ENCODE assay signal across 21 cellular contexts in genomic region chr12:34300376-34301250, GRCh38.
"Had no signal": no experiment of that assay in that cellular context is flagged by ENCODE, and none has a peak within 500 bp of the region (broad histone marks: within the 10 kb centered on the region; RNA-seq: fewer than 3 reads in every experiment).

No MANE protein-coding gene starts in this region.

- H3K36me3 ChIP-seq: cardiac muscle cell, colonic mucosa, left lung, neural progenitor cell, ovary, right lobe of liver had no signal

- H3K36me3 Mint-ChIP-seq: neural progenitor cell, type B pancreatic cell had no signal

- H3K4me1 Mint-ChIP-seq: endodermal cell, neural progenitor cell had no signal

- H3K4me3 ChIP-seq: cardiac muscle cell, colonic mucosa, left lung, neural progenitor cell, ovary, right lobe of liver, skin epidermis had no signal

- H3K9me3 ChIP-seq: colonic mucosa, right lobe of liver had no signal

- DNase-seq: cerebellar nuclear complex; colonic mucosa; effector CD4-positive, alpha-beta T cell; endodermal cell; erythroblast; foreskin keratinocyte; head of caudate nucleus; hippocampal formation; mammary epithelial cell; nucleus accumbens; ovary; stimulated activated CD4-positive, alpha-beta T cell treated with anti-CD3 and anti-CD28 coated beads, Interleukin-2, amount 100 ng/mL, for 48 hours; stimulated activated naive CD4-positive, alpha-beta T cell treated with Interleukin-2 at 50 U/mL for 16 hours had no signal

- H3K27ac ChIP-seq: cardiac muscle cell, colonic mucosa, foreskin keratinocyte, left lung, neural progenitor cell, ovary, right lobe of liver, skin epidermis had no signal

- H3K27me3 ChIP-seq: cardiac muscle cell, colonic mucosa, foreskin keratinocyte, left lung, neural progenitor cell, ovary, right lobe of liver had no signal

- H3K27ac Mint-ChIP-seq: endodermal cell; naive thymus-derived CD8-positive, alpha-beta T cell; neural progenitor cell; progenitor cell of endocrine pancreas; type B pancreatic cell had no signal

- H3K4me3 Mint-ChIP-seq: endodermal cell; naive thymus-derived CD8-positive, alpha-beta T cell; neural progenitor cell; type B pancreatic cell had no signal

- H3K4me1 ChIP-seq: colonic mucosa, foreskin keratinocyte, left lung, neural progenitor cell, right lobe of liver had no signal

- ATAC-seq: foreskin keratinocyte; left lung; naive thymus-derived CD8-positive, alpha-beta T cell; right lobe of liver had no signal

- H3K27me3 Mint-ChIP-seq: progenitor cell of endocrine pancreas, type B pancreatic cell had no signal

- H3K9me3 Mint-ChIP-seq: endodermal cell had no signal
